In genomic region chr9:93902051-93902779, GRCh38 we compare ENCODE assay signal across 1 cellular context.
TF ChIP-seq lines count a peak whose summit lies in the region.

No MANE protein-coding gene starts in this region.

TF ChIP-seq in WTC11, 78 proteins besides CTCF, POLR2A, EP300 and RAD21 (continued from another document):
- TF ChIP-seq ZNF512 (CRISPR knock-in tag; IDR thresholded peaks at IDR 0.05; ENCODE audit: borderline replicate concordance) (no peak), MXD4 (CRISPR knock-in tag; IDR thresholded peaks at IDR 0.05; ENCODE audit: borderline replicate concordance) (no peak), PRDM15 (CRISPR knock-in tag; IDR thresholded peaks at IDR 0.05) (no peak), ZNF532 (CRISPR knock-in tag; IDR thresholded peaks at IDR 0.05; ENCODE audit: borderline replicate concordance) (no peak), IRF1 (CRISPR knock-in tag; IDR thresholded peaks at IDR 0.05) (no peak)
